ENCODE assay signal across 1 cellular context in the genomic region with DNA sequence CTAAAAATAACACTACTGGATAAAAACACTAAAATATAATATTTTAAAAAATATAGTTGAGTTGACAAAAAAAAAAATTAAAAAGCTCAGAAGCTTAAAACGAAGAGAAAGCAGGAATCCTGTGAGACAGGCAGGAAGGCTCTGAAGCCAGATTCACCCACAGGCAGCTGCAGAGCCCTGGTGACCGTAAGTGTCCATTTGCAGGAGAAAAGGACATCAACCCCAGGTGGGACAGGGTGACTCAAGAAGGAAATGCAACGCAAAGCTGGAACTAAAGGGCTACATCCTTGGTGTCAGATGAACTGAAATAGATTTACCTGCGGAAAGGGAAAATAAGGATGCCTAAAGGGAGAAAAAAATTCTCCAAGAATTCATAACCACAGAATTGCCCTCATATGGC.
TF ChIP-seq lines count a peak whose summit lies in the region.

No MANE protein-coding gene starts in this region.

TF ChIP-seq in IMR-90, 13 proteins besides CTCF, POLR2A, EP300 and RAD21 (continued from another document):
- TF ChIP-seq CHD1 (IDR thresholded peaks at IDR 0.05; ENCODE audit: low read depth, low read length) (no peak), MAFK (IDR thresholded peaks at IDR 0.05; ENCODE audit: low read depth, low read length) (no peak), BHLHE40 (IDR thresholded peaks at IDR 0.05; ENCODE audit: low read depth, low read length) (no peak), SMC3 (IDR thresholded peaks at IDR 0.05; ENCODE audit: low read depth, low read length) (no peak), MXI1 (IDR thresholded peaks at IDR 0.05; ENCODE audit: borderline replicate concordance, low read depth, low read length) (no peak), MAZ (IDR thresholded peaks at IDR 0.05; ENCODE audit: borderline replicate concordance, low read depth, low read length) (no peak), RCOR1 (IDR thresholded peaks at IDR 0.05; ENCODE audit: insufficient replicate concordance, low read length) (no peak), NFE2L2 (IDR thresholded peaks at IDR 0.05; ENCODE audit: low read depth, low read length) (no peak), RFX5 (IDR thresholded peaks at IDR 0.05; ENCODE audit: low read depth, low read length) (no peak)
- TF ChIP-seq, protein P1, sequence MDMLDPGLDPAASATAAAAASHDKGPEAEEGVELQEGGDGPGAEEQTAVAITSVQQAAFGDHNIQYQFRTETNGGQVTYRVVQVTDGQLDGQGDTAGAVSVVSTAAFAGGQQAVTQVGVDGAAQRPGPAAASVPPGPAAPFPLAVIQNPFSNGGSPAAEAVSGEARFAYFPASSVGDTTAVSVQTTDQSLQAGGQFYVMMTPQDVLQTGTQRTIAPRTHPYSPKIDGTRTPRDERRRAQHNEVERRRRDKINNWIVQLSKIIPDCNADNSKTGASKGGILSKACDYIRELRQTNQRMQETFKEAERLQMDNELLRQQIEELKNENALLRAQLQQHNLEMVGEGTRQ (IDR thresholded peaks at IDR 0.05; ENCODE audit: low read depth, low read length) = no peak
- TF ChIP-seq, protein P2, sequence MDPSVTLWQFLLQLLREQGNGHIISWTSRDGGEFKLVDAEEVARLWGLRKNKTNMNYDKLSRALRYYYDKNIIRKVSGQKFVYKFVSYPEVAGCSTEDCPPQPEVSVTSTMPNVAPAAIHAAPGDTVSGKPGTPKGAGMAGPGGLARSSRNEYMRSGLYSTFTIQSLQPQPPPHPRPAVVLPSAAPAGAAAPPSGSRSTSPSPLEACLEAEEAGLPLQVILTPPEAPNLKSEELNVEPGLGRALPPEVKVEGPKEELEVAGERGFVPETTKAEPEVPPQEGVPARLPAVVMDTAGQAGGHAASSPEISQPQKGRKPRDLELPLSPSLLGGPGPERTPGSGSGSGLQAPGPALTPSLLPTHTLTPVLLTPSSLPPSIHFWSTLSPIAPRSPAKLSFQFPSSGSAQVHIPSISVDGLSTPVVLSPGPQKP (IDR thresholded peaks at IDR 0.05; ENCODE audit: borderline replicate concordance, low read depth, low read length) = no peak
